ENCODE assay signal across 8 cellular contexts in the genomic region with DNA sequence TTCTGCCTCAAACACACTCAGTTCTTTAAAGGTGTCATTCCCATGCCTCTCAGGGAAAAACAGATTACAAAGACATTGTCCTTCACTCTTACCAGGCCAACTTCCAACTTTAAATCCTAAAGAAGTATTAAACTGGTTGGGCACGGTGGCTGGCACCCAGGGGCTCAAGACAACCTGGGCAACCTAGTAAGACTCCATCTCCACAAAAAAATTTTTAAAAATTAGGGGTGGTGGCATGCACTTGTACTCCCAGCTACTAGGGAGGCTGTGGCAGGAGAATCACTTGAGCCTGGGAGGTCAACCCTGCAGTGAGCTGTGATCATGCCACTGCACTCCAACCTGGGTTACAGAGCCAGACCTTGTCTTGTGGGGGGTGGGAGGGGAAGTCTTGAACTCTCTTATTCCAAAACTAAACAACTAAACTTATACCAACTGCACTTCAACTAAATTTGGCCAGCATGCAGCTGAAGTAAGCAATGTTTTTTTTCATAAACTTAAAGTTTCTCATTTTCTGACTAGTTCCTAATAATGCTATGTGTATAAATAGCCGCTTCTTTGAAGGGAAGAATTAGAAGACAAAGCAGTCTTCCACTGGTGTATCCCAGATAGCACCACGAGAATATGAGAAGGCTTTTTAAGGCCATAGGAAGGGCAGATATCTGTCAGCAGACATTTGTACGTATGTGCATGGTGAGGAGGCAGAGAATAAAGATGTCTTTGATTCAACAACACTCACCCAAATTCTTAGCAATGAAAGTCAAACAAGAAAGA. TPM values are rescaled to one million over a fixed set of nuclear protein-coding genes. Genes with fewer than 3 reads are reported as not detected.
DNase-seq lines count a peak whose midpoint lies in the region; TF ChIP-seq lines count a peak whose summit lies in the region.

No MANE protein-coding gene starts in this region.

- no peak for DNase-seq in CD14-positive monocyte (ENCODE audit: low spot score)
- no peak for DNase-seq in NT2/D1 (ENCODE audit: low read depth, low spot score)
- DNase-seq in effector memory CD4-positive, alpha-beta T cell: no peak
- no peak for DNase-seq in NCI-H2029 (lab: John Stamatoyannopoulos, UW)
- DNase-seq in NCI-H82 (lab: John Stamatoyannopoulos, UW): no peak
- no peak for DNase-seq in amygdala (lab: John Stamatoyannopoulos, UW)
- DNase-seq in WERI-Rb-1: no peak

- peaks cover 2 to 7% of the 10 kb centered on the region in 2 donors for H3K36me3 Mint-ChIP-seq in CD14-positive monocyte

- H3K36me3 ChIP-seq in NT2/D1 (ENCODE audit: insufficient read depth, insufficient read length, low read length) (peaks cover 6% of the 10 kb centered on the region), neuron (ENCODE audit: insufficient read depth, low read length) (no peaks in the 10 kb centered on the region), WERI-Rb-1 (no peaks in the 10 kb centered on the region; the same call in 1 of the 2 replicates)
- no peaks in the 10 kb centered on the region for H3K36me3 ChIP-seq in effector memory CD4-positive, alpha-beta T cell (ENCODE audit: control insufficient read depth, insufficient read depth, low read length)

- H2AFZ ChIP-seq in neuron (ENCODE audit: low read depth, low read length): no peak overlapping the region

- H3K27me3 ChIP-seq in NT2/D1 (ENCODE audit: insufficient read depth, insufficient read length) (no peaks in the 10 kb centered on the region), neuron (ENCODE audit: insufficient read depth, low read length) (no peaks in the 10 kb centered on the region), WERI-Rb-1 (ENCODE audit: insufficient read depth, low read depth, severe bottlenecking) (no peaks in the 10 kb centered on the region)
- no peaks in the 10 kb centered on the region for H3K27me3 ChIP-seq in effector memory CD4-positive, alpha-beta T cell (replicated peaks; ENCODE audit: control insufficient read depth, insufficient read depth, low read length, poor library complexity, severe bottlenecking)

- H3K4me3 Mint-ChIP-seq in CD14-positive monocyte: peak overlapping the region; percentile 94 to 98

- peaks cover 0 to 7% (median 3%) of the 10 kb centered on the region in 7 donors for H3K9me3 Mint-ChIP-seq in CD14-positive monocyte

- peaks cover 3% of the 10 kb centered on the region in 3 donors for H3K27me3 Mint-ChIP-seq in CD14-positive monocyte (ENCODE audit: low read depth in 3 of 3)

- intact Hi-C loops in CD14-positive monocyte (cut with micrococcal nuclease): loop anchor here in 1 of 2 donors (2.0 to 5.0 kb wide), 2 partner anchors 15 to 97 kb away; a partner anchor contains a TSS

- H3K4me3 ChIP-seq in NT2/D1 (ENCODE audit: insufficient read length, low read depth) (no peak overlapping the region), neuron (ENCODE audit: low read length) (peak overlapping the region; percentile 74), WERI-Rb-1 (ENCODE audit: low read depth, low read length) (no peak overlapping the region)
- peak overlapping the region; percentile 76 for H3K4me3 ChIP-seq in effector memory CD4-positive, alpha-beta T cell (ENCODE audit: insufficient read depth, low read depth, low read length, poor library complexity, severe bottlenecking)

- TF ChIP-seq CTCF in CD14-positive monocyte (IDR thresholded peaks at IDR 0.05): no peak
- TF ChIP-seq CTCF in WERI-Rb-1 (IDR thresholded peaks at IDR 0.05; ENCODE audit: low read depth, low read length): no peak

- H3K27ac ChIP-seq in effector memory CD4-positive, alpha-beta T cell (ENCODE audit: insufficient read depth, low read length, poor library complexity, severe bottlenecking): peak overlapping the region; percentile 82
- no peak overlapping the region for H3K27ac ChIP-seq in WERI-Rb-1

- peak overlapping the region; percentile 36 for H3K9ac ChIP-seq in NT2/D1 (ENCODE audit: insufficient read length, low read depth)

- H3K9me3 ChIP-seq in NT2/D1 (ENCODE audit: insufficient read depth, low read length): no peaks in the 10 kb centered on the region
- H3K9me3 ChIP-seq in effector memory CD4-positive, alpha-beta T cell (ENCODE audit: control insufficient read depth, low read length): no peaks in the 10 kb centered on the region
- H3K9me3 ChIP-seq in neuron (ENCODE audit: low read length): no peaks in the 10 kb centered on the region
- no peaks in the 10 kb centered on the region for H3K9me3 ChIP-seq in WERI-Rb-1 (ENCODE audit: severe bottlenecking)

- H3K27ac Mint-ChIP-seq in CD14-positive monocyte: peak overlapping the region; percentile 95 to 99 (median 97)

- peaks cover 4% of the 10 kb centered on the region for H3K4me1 ChIP-seq in NT2/D1 (ENCODE audit: insufficient read depth, insufficient read length)
- H3K4me1 ChIP-seq in effector memory CD4-positive, alpha-beta T cell (ENCODE audit: control insufficient read depth, insufficient read depth, low read length, poor library complexity, severe bottlenecking): peaks cover 19% of the 10 kb centered on the region
- H3K4me1 ChIP-seq in neuron (ENCODE audit: insufficient read depth, low read length): peaks cover 5% of the 10 kb centered on the region

- H3K4me1 Mint-ChIP-seq in CD14-positive monocyte: peaks cover 73% of the 10 kb centered on the region

RNA-seq across cellular contexts. Expression of gene SLC11A2, which starts 2.4 kb away (rescaled TPM):
- polyA plus RNA-seq in CD14-positive monocyte: 10 to 100 TPM; 11.7 to 14.9 TPM

RNA-seq across cellular contexts. Expression of gene LETMD1, which starts 24.3 kb away (rescaled TPM):
- polyA plus RNA-seq in CD14-positive monocyte: 10 to 100 TPM; 13.2 to 16.8 TPM

RNA-seq across cellular contexts. Expression of gene CSRNP2, which starts 59.6 kb away (rescaled TPM):
- polyA plus RNA-seq in CD14-positive monocyte: 1 to 10 TPM; 1.7 to 2.6 TPM

Comparison
In these comparisons a context has a peak if more than half of its experiments do, and no peak if none do; other contexts are left out.
1. H3K4me3 ChIP-seq: peak in effector memory CD4-positive, alpha-beta T cell (single experiment) and neuron (single experiment); none in NT2/D1 (single experiment) and WERI-Rb-1 (single experiment).